21 cellular contexts compared by ENCODE assay signal in genomic region chr2:188196343-188197008, GRCh38.
DNase-seq lines count a peak whose midpoint lies in the region; ATAC-seq and TF ChIP-seq lines count a peak whose summit lies in the region.
"Had no signal": no experiment of that assay in that cellular context is flagged by ENCODE, and none has a peak within 500 bp of the region (broad histone marks: within the 10 kb centered on the region; RNA-seq: fewer than 3 reads in every experiment).

No MANE protein-coding gene starts in this region.

- no peak overlapping the region for H2BK5ac ChIP-seq in IMR-90 (ENCODE audit: low read depth, low read length, poor library complexity, severe bottlenecking)

- dilution Hi-C loops in IMR-90 (cut with HindIII; ENCODE audit: low sequenced_read_pairs, unreplicated experiment), result no loop called here

- in situ Hi-C loops in IMR-90 (cut with MboI; ENCODE audit: low sequenced_read_pairs), result no loop called here

- no peak overlapping the region for H2BK15ac ChIP-seq in IMR-90 (ENCODE audit: low read depth, low read length)

- ATAC-seq in IMR-90 (ENCODE audit: low read depth) (no peak), GM18517 (IDR thresholded peaks at IDR 0.05; ENCODE audit: unreplicated experiment) (no peak)
- ATAC-seq: left lobe of liver; mucosa of descending colon; stimulated activated effector memory CD8-positive, alpha-beta T cell treated with anti-CD3 and anti-CD28 coated beads, Interleukin-12 subunit alpha, Interleukin-12 subunit beta, amount 100 ng/mL, for 72 hours had no signal

- no peaks in the 10 kb centered on the region for H3K79me2 ChIP-seq in smooth muscle cell (ENCODE audit: low read depth)

- H2BK120ac ChIP-seq in IMR-90 (ENCODE audit: low read depth, low read length), result no peak overlapping the region

- H2AFZ ChIP-seq in IMR-90 (replicated peaks; ENCODE audit: low read length, poor library complexity) (no peak overlapping the region), smooth muscle cell (ENCODE audit: low read depth) (peak overlapping the region; percentile 54)

- peaks cover 4% of the 10 kb centered on the region; the same call in 1 of the 2 replicates for H3K9me1 ChIP-seq in IMR-90 (ENCODE audit: insufficient read depth, low read length)

- H3K9ac ChIP-seq in IMR-90 (ENCODE audit: low read depth, low read length) (no peak overlapping the region), smooth muscle cell (ENCODE audit: low read depth) (no peak overlapping the region)

- intact Hi-C loops in IMR-90 (cut with micrococcal nuclease), result no loop called here

- WGBS in IMR-90 (ENCODE audit: extremely low coverage in 2 of 2, insufficient read length in 1 of 2), 2 experiments, result no CpG with 5 or more reads among the region's 2 CpGs
- WGBS in smooth muscle cell (ENCODE audit: low lambda C conversion rate), result 85% methylated on average over 2 of the region's 2 CpGs

- H3K27ac ChIP-seq in IMR-90 (ENCODE audit: insufficient read depth, low read length) (no peak overlapping the region), smooth muscle cell (ENCODE audit: low read depth) (no peak overlapping the region)
- H3K27ac ChIP-seq: neutrophil, thyroid gland had no signal

- TF ChIP-seq POLR2A in IMR-90 (IDR thresholded peaks at IDR 0.05; ENCODE audit: low read depth, low read length), result no peak

- H4K91ac ChIP-seq in IMR-90 (ENCODE audit: insufficient read depth, low read depth, low read length), result no peak overlapping the region

- H3K56ac ChIP-seq in IMR-90 (ENCODE audit: extremely low read depth, insufficient read depth, low read length), result no peak overlapping the region

- H3K18ac ChIP-seq in IMR-90 (ENCODE audit: low read depth, low read length), result no peak overlapping the region

- H3K23ac ChIP-seq in IMR-90 (ENCODE audit: low read depth, low read length), result no peak overlapping the region

- no peak overlapping the region for H2AK9ac ChIP-seq in IMR-90 (replicated peaks; ENCODE audit: low read depth, low read length, poor library complexity)

- no peak for TF ChIP-seq RAD21 in IMR-90 (IDR thresholded peaks at IDR 0.05; ENCODE audit: low read length)

- no peaks in the 10 kb centered on the region for H3F3A ChIP-seq in smooth muscle cell (ENCODE audit: low read depth)

- H3K4me2 ChIP-seq in IMR-90 (ENCODE audit: low read depth, low read length) (no peak overlapping the region), smooth muscle cell (no peak overlapping the region)

- H3K36me3 ChIP-seq in IMR-90 (ENCODE audit: control insufficient read depth, insufficient read depth, low read length) (no peaks in the 10 kb centered on the region), smooth muscle cell (ENCODE audit: low read depth) (no peaks in the 10 kb centered on the region)
- H3K36me3 ChIP-seq: BE2C, neutrophil, thyroid gland had no signal

- no peak overlapping the region for H4K5ac ChIP-seq in IMR-90 (ENCODE audit: low read depth, low read length)

- H3K4ac ChIP-seq in IMR-90 (ENCODE audit: low read depth, low read length), result no peak overlapping the region

- no peak overlapping the region for H2BK20ac ChIP-seq in IMR-90 (ENCODE audit: low read depth, low read length)

- no peaks in the 10 kb centered on the region for H3K9me3 ChIP-seq in IMR-90 (ENCODE audit: control insufficient read depth, insufficient read depth, low read length)
- no peaks in the 10 kb centered on the region for H3K9me3 ChIP-seq in smooth muscle cell (replicated peaks; ENCODE audit: low read depth)
- H3K9me3 ChIP-seq: BE2C, Caco-2, mucosa of descending colon, neutrophil, thyroid gland had no signal

- no peak overlapping the region for H3K14ac ChIP-seq in IMR-90 (replicated peaks; ENCODE audit: low read depth, low read length)

- H3K4me1 ChIP-seq in IMR-90 (ENCODE audit: control insufficient read depth, insufficient read depth, low read length), result peaks cover 2% of the 10 kb centered on the region; the same call in 1 of the 2 replicates
- H3K4me1 ChIP-seq in smooth muscle cell (ENCODE audit: low read depth), result peaks cover 6% of the 10 kb centered on the region
- H3K4me1 ChIP-seq: BE2C, Caco-2, thyroid gland had no signal

- DNase-seq in IMR-90, result no peak
- peak; percentile 70 to 80 for DNase-seq in cardiac fibroblast (ENCODE audit: low read depth in 2 of 2)
- peak; percentile 10 to 29 for DNase-seq in foreskin fibroblast
- no peak for DNase-seq in smooth muscle cell (lab: John Stamatoyannopoulos, UW; ENCODE audit: unreplicated experiment)
- DNase-seq in NCI-H1436 (lab: John Stamatoyannopoulos, UW), result no peak
- DNase-seq in NCI-H526 (lab: John Stamatoyannopoulos, UW), result no peak
- DNase-seq: activated CD4-positive, alpha-beta T cell treated with anti-CD3 and anti-CD28 coated beads, Interleukin-2, amount 50 U/mL, for 1 hour; activated CD8-positive, alpha-beta memory T cell treated with anti-CD3 and anti-CD28 coated beads, Interleukin-2, amount 50 U/mL, for 4 hours; activated effector memory CD4-positive, alpha-beta T cell treated with Interleukin-2 at 50 U/mL for 16 hours; BE2C; Caco-2; glutamatergic neuron; GOT3; mucosa of descending colon; NCI-H526 treated with DMSO at 0.1 percent for 48 hours; SIG-M5; thyroid gland had no signal

- CTCF ChIA-PET in IMR-90 (lab: Yijun Ruan, JAX), result interaction anchor here (0.7 kb wide), 1 partner anchor 15 kb away, joined by 3 read pairs; no protein-coding TSS in a partner anchor

- H4K8ac ChIP-seq in IMR-90 (ENCODE audit: low read depth in 2 of 2, low read length in 2 of 2), result no peak overlapping the region

- no peaks in the 10 kb centered on the region for H3K79me1 ChIP-seq in IMR-90 (ENCODE audit: low read depth in 1 of 2, low read length in 2 of 2)

- H4K20me1 ChIP-seq in IMR-90 (ENCODE audit: insufficient read depth, low read length) (no peaks in the 10 kb centered on the region), smooth muscle cell (ENCODE audit: low read depth) (no peaks in the 10 kb centered on the region)

- BruUV-seq in IMR-90 (replicated peaks; lab: Mats Ljungman, UMichigan), result no TSS peak

- POLR2A ChIA-PET in IMR-90 (lab: Charles Lee; ENCODE audit: unreplicated experiment), result no interaction called here

- H3K4me3 ChIP-seq in IMR-90 (ENCODE audit: insufficient read depth, low read depth, low read length) (no peak overlapping the region), cardiac fibroblast (replicated peaks in 1 of 2; ENCODE audit: low read depth in 2 of 2, low read length in 2 of 2) (no peak overlapping the region), foreskin fibroblast (ENCODE audit: low read depth in 1 of 2, low read length in 2 of 2) (no peak overlapping the region), smooth muscle cell (no peak overlapping the region)
- H3K4me3 ChIP-seq: mucosa of descending colon, thyroid gland had no signal

- TF ChIP-seq CTCF in IMR-90 (conservative IDR thresholded peaks at IDR 0.05; ENCODE audit: low read depth, low read length), result no peak
- TF ChIP-seq CTCF in cardiac fibroblast (IDR thresholded peaks at IDR 0.05; ENCODE audit: low read depth, low read length), result no peak
- TF ChIP-seq CTCF in foreskin fibroblast (IDR thresholded peaks at IDR 0.05; ENCODE audit: low read depth, low read length), result no peak
- no peak for TF ChIP-seq CTCF in smooth muscle cell (IDR thresholded peaks at IDR 0.05; ENCODE audit: borderline replicate concordance, insufficient read depth, poor library complexity, severe bottlenecking)

- H2AK5ac ChIP-seq in IMR-90 (ENCODE audit: low read depth, low read length), result no peak overlapping the region

- no peaks in the 10 kb centered on the region for H3K27me3 ChIP-seq in IMR-90 (ENCODE audit: control insufficient read depth, insufficient read depth, low read length)
- no peaks in the 10 kb centered on the region for H3K27me3 ChIP-seq in smooth muscle cell (ENCODE audit: low read depth)
- H3K27me3 ChIP-seq: BE2C, neutrophil, thyroid gland had no signal

TF ChIP-seq in IMR-90, 13 proteins besides CTCF, POLR2A, EP300 and RAD21:
- no peak for TF ChIP-seq MAFK (IDR thresholded peaks at IDR 0.05; ENCODE audit: low read depth, low read length)
- no peak for TF ChIP-seq BHLHE40 (IDR thresholded peaks at IDR 0.05; ENCODE audit: low read depth, low read length)
- peak; percentile 38; the same call in 1 of the 2 replicates for TF ChIP-seq CEBPB (IDR thresholded peaks at IDR 0.05; ENCODE audit: low read depth, low read length)
TF ChIP-seq in IMR-90: peak in this region for 1.

Comparison
In these comparisons a context has a peak if more than half of its experiments do, and no peak if none do; other contexts are left out.
1. DNase-seq: peak in cardiac fibroblast (2 of 2) and foreskin fibroblast (2 of 2); none in IMR-90 (single experiment), smooth muscle cell (single experiment), NCI-H1436 (single experiment) and NCI-H526 (0 of 2).